ENCODE assay signal across 10 cellular contexts in genomic region chr7:69695998-69696657, GRCh38.
DNase-seq lines count a peak whose midpoint lies in the region; ATAC-seq and TF ChIP-seq lines count a peak whose summit lies in the region.
"Had no signal": no experiment of that assay in that cellular context is flagged by ENCODE, and none has a peak within 500 bp of the region (broad histone marks: within the 10 kb centered on the region; RNA-seq: fewer than 3 reads in every experiment).

No MANE protein-coding gene starts in this region.

- intact Hi-C loops in activated CD4-positive, alpha-beta T cell treated with anti-CD3 and anti-CD28 coated beads, Interleukin-2, amount 10 ng/mL, durations not matched to agents 24 days and 14 days (cut with micrococcal nuclease): no loop called here

- no peak overlapping the region for H3K4me3 ChIP-seq in osteoblast (ENCODE audit: insufficient read depth, low read length)

- peaks cover 6% of the 10 kb centered on the region for H4K20me1 ChIP-seq in osteoblast (ENCODE audit: insufficient read depth, low read length)

- H3K9me3 ChIP-seq in osteoblast (ENCODE audit: low read depth, low read length): no peaks in the 10 kb centered on the region

- no peaks in the 10 kb centered on the region for H3K4me1 ChIP-seq in osteoblast (ENCODE audit: insufficient read depth, low read length)
- H3K4me1 ChIP-seq: foreskin keratinocyte had no signal

- H2AFZ ChIP-seq in osteoblast (ENCODE audit: low read length): no peak overlapping the region

- POLR2A ChIA-PET in activated CD8-positive, alpha-beta T cell treated with anti-CD3 and anti-CD28 coated beads, Interleukin-2, amount 10 ng/mL, durations not matched to agents 7 days and 5 days (lab: Charles Lee): no interaction called here

- H3K27ac ChIP-seq in osteoblast (ENCODE audit: low read depth, low read length): no peak overlapping the region
- H3K27ac ChIP-seq: foreskin keratinocyte had no signal

- H3K4me2 ChIP-seq in osteoblast (ENCODE audit: insufficient read depth, low read length): no peak overlapping the region

- H3K27me3 ChIP-seq in osteoblast (ENCODE audit: insufficient read depth, low read length): no peaks in the 10 kb centered on the region
- H3K27me3 ChIP-seq: foreskin keratinocyte had no signal

- ATAC-seq in GM18511 (IDR thresholded peaks at IDR 0.05; ENCODE audit: unreplicated experiment): peak; percentile 90
- ATAC-seq in GM21447 (IDR thresholded peaks at IDR 0.05; ENCODE audit: unreplicated experiment): peak; percentile 91
- ATAC-seq in HG03196 (IDR thresholded peaks at IDR 0.05; ENCODE audit: unreplicated experiment): peak; percentile 81
- peak; percentile 75 for ATAC-seq in activated CD8-positive, alpha-beta T cell treated with anti-CD3 and anti-CD28 coated beads, Interleukin-2, amount 10 ng/mL, durations not matched to agents 7 days and 5 days
- ATAC-seq: foreskin keratinocyte had no signal

- peak overlapping the region; percentile 58 for H3K27ac Mint-ChIP-seq in activated CD8-positive, alpha-beta T cell treated with anti-CD3 and anti-CD28 coated beads, Interleukin-2, amount 10 ng/mL, durations not matched to agents 7 days and 5 days
- H3K27ac Mint-ChIP-seq in activated CD4-positive, alpha-beta T cell treated with anti-CD3 and anti-CD28 coated beads, Interleukin-2, amount 10 ng/mL, durations not matched to agents 24 days and 14 days: no peak overlapping the region
- H3K27ac Mint-ChIP-seq: nephron had no signal

- no peaks in the 10 kb centered on the region for H3K79me2 ChIP-seq in osteoblast (ENCODE audit: insufficient read depth, low read length)

- peaks cover 5% of the 10 kb centered on the region for H3K27me3 Mint-ChIP-seq in activated CD8-positive, alpha-beta T cell treated with anti-CD3 and anti-CD28 coated beads, Interleukin-2, amount 10 ng/mL, durations not matched to agents 7 days and 5 days (ENCODE audit: low read depth)
- no peaks in the 10 kb centered on the region for H3K27me3 Mint-ChIP-seq in activated CD4-positive, alpha-beta T cell treated with anti-CD3 and anti-CD28 coated beads, Interleukin-2, amount 10 ng/mL, durations not matched to agents 24 days and 14 days

- CTCF ChIA-PET in activated CD8-positive, alpha-beta T cell treated with anti-CD3 and anti-CD28 coated beads, Interleukin-2, amount 10 ng/mL, durations not matched to agents 7 days and 5 days (lab: Charles Lee): interaction anchor here (1.0 kb wide), 1 partner anchor 239 kb away, joined by 3 read pairs; no protein-coding TSS in a partner anchor

- peak; percentile 37 for DNase-seq in activated CD8-positive, alpha-beta T cell treated with anti-CD3 and anti-CD28 coated beads, Interleukin-2, amount 10 ng/mL, durations not matched to agents 7 days and 5 days
- DNase-seq in activated CD4-positive, alpha-beta T cell treated with anti-CD3 and anti-CD28 coated beads, Interleukin-2, amount 10 ng/mL, durations not matched to agents 24 days and 14 days: no peak
- DNase-seq in effector CD4-positive, alpha-beta T cell: no peak
- no peak for DNase-seq in osteoblast (ENCODE audit: insufficient read length, low spot score, missing footprints)
- no peak for DNase-seq in EL
- DNase-seq: foreskin keratinocyte had no signal

- TF ChIP-seq CTCF in osteoblast (IDR thresholded peaks at IDR 0.05; ENCODE audit: extremely low read depth, low read depth, low read length): no peak

- no peaks in the 10 kb centered on the region for H3K36me3 ChIP-seq in osteoblast (ENCODE audit: insufficient read depth, low read length)

- H3K9me3 Mint-ChIP-seq in activated CD8-positive, alpha-beta T cell treated with anti-CD3 and anti-CD28 coated beads, Interleukin-2, amount 10 ng/mL, durations not matched to agents 7 days and 5 days (ENCODE audit: insufficient read depth): no peaks in the 10 kb centered on the region
- no peaks in the 10 kb centered on the region for H3K9me3 Mint-ChIP-seq in activated CD4-positive, alpha-beta T cell treated with anti-CD3 and anti-CD28 coated beads, Interleukin-2, amount 10 ng/mL, durations not matched to agents 24 days and 14 days
- H3K9me3 Mint-ChIP-seq: nephron had no signal

- peaks cover 31% of the 10 kb centered on the region for H3K4me1 Mint-ChIP-seq in activated CD8-positive, alpha-beta T cell treated with anti-CD3 and anti-CD28 coated beads, Interleukin-2, amount 10 ng/mL, durations not matched to agents 7 days and 5 days (ENCODE audit: low read depth)
- H3K4me1 Mint-ChIP-seq in activated CD4-positive, alpha-beta T cell treated with anti-CD3 and anti-CD28 coated beads, Interleukin-2, amount 10 ng/mL, durations not matched to agents 24 days and 14 days: peaks cover 6% of the 10 kb centered on the region

- H3K36me3 Mint-ChIP-seq in activated CD8-positive, alpha-beta T cell treated with anti-CD3 and anti-CD28 coated beads, Interleukin-2, amount 10 ng/mL, durations not matched to agents 7 days and 5 days (ENCODE audit: low read depth): no peaks in the 10 kb centered on the region
- H3K36me3 Mint-ChIP-seq in activated CD4-positive, alpha-beta T cell treated with anti-CD3 and anti-CD28 coated beads, Interleukin-2, amount 10 ng/mL, durations not matched to agents 24 days and 14 days (ENCODE audit: low read depth): no peaks in the 10 kb centered on the region

- peak overlapping the region; percentile 10 for H3K4me3 Mint-ChIP-seq in activated CD8-positive, alpha-beta T cell treated with anti-CD3 and anti-CD28 coated beads, Interleukin-2, amount 10 ng/mL, durations not matched to agents 7 days and 5 days
- H3K4me3 Mint-ChIP-seq in activated CD4-positive, alpha-beta T cell treated with anti-CD3 and anti-CD28 coated beads, Interleukin-2, amount 10 ng/mL, durations not matched to agents 24 days and 14 days: no peak overlapping the region
- H3K4me3 Mint-ChIP-seq: nephron had no signal
